In the genomic region with DNA sequence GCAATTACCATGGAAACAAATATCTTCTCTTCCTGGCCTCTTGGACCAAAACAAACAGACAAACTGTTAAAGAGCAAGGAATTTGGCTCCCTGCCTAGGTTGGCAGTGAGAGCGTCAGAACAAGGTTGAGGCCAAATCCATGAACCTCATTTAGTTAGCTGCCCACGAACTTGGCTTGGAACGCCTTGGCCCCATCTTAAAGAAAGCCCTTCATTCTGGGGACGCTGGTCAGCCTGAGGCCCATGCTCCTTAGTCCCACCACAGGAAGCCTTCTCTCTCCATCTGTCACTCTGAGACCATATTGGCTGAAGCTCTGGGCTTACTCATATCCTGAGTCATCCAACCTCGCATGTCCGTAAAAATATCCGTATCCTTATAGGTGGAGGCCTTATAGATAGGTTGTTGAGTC, we compare ENCODE assay signal across 9 cellular contexts.
DNase-seq lines count a peak whose midpoint lies in the region; ATAC-seq and TF ChIP-seq lines count a peak whose summit lies in the region.
"Had no signal": no experiment of that assay in that cellular context is flagged by ENCODE, and none has a peak within 500 bp of the region (broad histone marks: within the 10 kb centered on the region; RNA-seq: fewer than 3 reads in every experiment).

No MANE protein-coding gene starts in this region.

- peaks cover 9 to 31% of the 10 kb centered on the region in 2 donors for H3K27me3 Mint-ChIP-seq in effector memory CD8-positive, alpha-beta T cell

- no peaks in the 10 kb centered on the region for H3K36me3 Mint-ChIP-seq in effector memory CD8-positive, alpha-beta T cell (ENCODE audit: insufficient read depth)

- H3K9me3 Mint-ChIP-seq in effector memory CD8-positive, alpha-beta T cell, result no peaks in the 10 kb centered on the region

- peaks cover 2 to 5% of the 10 kb centered on the region in 2 donors for H3K4me1 Mint-ChIP-seq in effector memory CD8-positive, alpha-beta T cell (ENCODE audit: low read depth in 2 of 2)

- no peak overlapping the region for H3K4me3 ChIP-seq in epithelial cell of esophagus (ENCODE audit: low read length)

- H3K4me3 Mint-ChIP-seq in effector memory CD8-positive, alpha-beta T cell, result no peak overlapping the region

- no peak for TF ChIP-seq CTCF in epithelial cell of esophagus (IDR thresholded peaks at IDR 0.05; ENCODE audit: insufficient read depth, low read depth, low read length, missing control alignments)

- no peak for ATAC-seq in HG03175 (IDR thresholded peaks at IDR 0.05; ENCODE audit: unreplicated experiment)
- no peak for ATAC-seq in GM19452 (IDR thresholded peaks at IDR 0.05; ENCODE audit: unreplicated experiment)
- no peak for ATAC-seq in activated CD4-positive, CD25-positive, alpha-beta regulatory T cell treated with anti-CD3 and anti-CD28 coated beads, Interleukin-2, amount 50 U/mL, for 24 hours
- ATAC-seq in effector memory CD8-positive, alpha-beta T cell (replicated peaks), result no peak

- H3K27ac Mint-ChIP-seq in effector memory CD8-positive, alpha-beta T cell, result no peak overlapping the region

- DNase-seq in Daoy (ENCODE audit: low read depth) (peak; percentile 73), NCI-H460 (ENCODE audit: extremely low read depth, low read depth) (peak; percentile 30), epithelial cell of esophagus (ENCODE audit: low read depth) (peak; percentile 84), non-pigmented ciliary epithelial cell (ENCODE audit: low read depth) (peak; percentile 57)
- no peak for DNase-seq in effector memory CD8-positive, alpha-beta T cell
- DNase-seq: NCI-H510A treated with DMSO at 0.1 percent for 48 hours had no signal

Comparison
In these comparisons a context has a peak if more than half of its experiments do, and no peak if none do; other contexts are left out.
1. DNase-seq: peak in Daoy (single experiment), NCI-H460 (single experiment), epithelial cell of esophagus (single experiment) and non-pigmented ciliary epithelial cell (single experiment); none in effector memory CD8-positive, alpha-beta T cell (0 of 3).